12 cellular contexts compared by ENCODE assay signal in genomic region chr10:93126484-93127052, GRCh38. TPM values are rescaled to one million over a fixed set of nuclear protein-coding genes. Genes with fewer than 3 reads are reported as not detected.
DNase-seq lines count a peak whose midpoint lies in the region; FAIRE-seq and TF ChIP-seq lines count a peak whose summit lies in the region.
"Had no signal": no experiment of that assay in that cellular context is flagged by ENCODE, and none has a peak within 500 bp of the region (broad histone marks: within the 10 kb centered on the region; RNA-seq: fewer than 3 reads in every experiment).

No MANE protein-coding gene starts in this region.

- peaks cover 0 to 23% (median 9%) of the 10 kb centered on the region in 6 donors for H3K4me1 ChIP-seq in spleen
- H3K4me1 ChIP-seq: tibial nerve had no signal

- H3K27me3 ChIP-seq in WERI-Rb-1 (ENCODE audit: insufficient read depth, low read depth, severe bottlenecking) (no peaks in the 10 kb centered on the region), spleen (replicated peaks in 1 of 7) (no peaks in the 10 kb centered on the region)
- H3K27me3 ChIP-seq: tibial nerve had no signal

- H3K9me3 ChIP-seq in WERI-Rb-1 (ENCODE audit: severe bottlenecking) (peaks cover 11% of the 10 kb centered on the region), spleen (peaks cover 6 to 40% (median 29%) of the 10 kb centered on the region in 8 donors)

- intact Hi-C loops in spleen (cut with DNase I; ENCODE audit: low total_unique reads) = no loop called here

- TF ChIP-seq POLR2A in H54 (IDR thresholded peaks at IDR 0.05; ENCODE audit: low read depth, low read length) = no peak
- TF ChIP-seq POLR2A in spleen (IDR thresholded peaks at IDR 0.05) = no peak

- H3K27ac ChIP-seq in C4-2B = no peak overlapping the region
- no peak overlapping the region for H3K27ac ChIP-seq in WERI-Rb-1
- H3K27ac ChIP-seq in spleen = no peak overlapping the region
- H3K27ac ChIP-seq: tibial nerve had no signal

- FAIRE-seq in H54 (lab: Jason Lieb, UNC) = no peak

- DNase-seq in H54 (ENCODE audit: insufficient read length, low spot score) (peak; percentile 21), WERI-Rb-1 (no peak), islet precursor cell (peak; percentile 26), NCI-H2029 (lab: John Stamatoyannopoulos, UW) (no peak), NCI-H2171 (lab: John Stamatoyannopoulos, UW) (no peak), SHP77 (lab: John Stamatoyannopoulos, UW) (no peak), spleen (no peak)
- DNase-seq: NCI-H2081, T1000 had no signal

- no peaks in the 10 kb centered on the region for H3K36me3 ChIP-seq in WERI-Rb-1
- H3K36me3 ChIP-seq in spleen = no peaks in the 10 kb centered on the region
- H3K36me3 ChIP-seq: tibial nerve had no signal

- H3K4me3 ChIP-seq in WERI-Rb-1 (ENCODE audit: low read depth, low read length) (no peak overlapping the region), spleen (no peak overlapping the region)
- H3K4me3 ChIP-seq: tibial nerve had no signal

- WGBS in spleen, 5 donors = 83 to 96% (median 88%) methylated on average over 2 of the region's 2 CpGs

- peak; percentile 64 for TF ChIP-seq CTCF in C4-2B (conservative IDR thresholded peaks at IDR 0.05)
- TF ChIP-seq CTCF in WERI-Rb-1 (IDR thresholded peaks at IDR 0.05; ENCODE audit: low read depth, low read length) = peak; percentile 74
- TF ChIP-seq CTCF in spleen (IDR thresholded peaks at IDR 0.05 in 8 of 11, conservative IDR thresholded peaks at IDR 0.05 in 3 of 11) = peak in 1 of 11 experiments; percentile 9

RNA-seq across cellular contexts. Expression of gene CYP26A1, which starts 52.9 kb away (rescaled TPM):
- total RNA-seq in spleen = under 1 TPM in 1 of 7 donors, not detected in 6; 0.20 TPM
- under 1 TPM; 0.03 to 0.22 (median 0.19) TPM for polyA plus RNA-seq in spleen
- total RNA-seq: myocyte, tibial nerve had no signal

Comparison
In these comparisons a context has a peak if more than half of its experiments do, and no peak if none do; other contexts are left out.
1. DNase-seq: peak in H54 (single experiment) and islet precursor cell (single experiment); none in WERI-Rb-1 (single experiment), NCI-H2029 (single experiment), NCI-H2171 (single experiment), SHP77 (0 of 2) and spleen (single experiment).